8 cellular contexts compared by ENCODE assay signal in the genomic region with DNA sequence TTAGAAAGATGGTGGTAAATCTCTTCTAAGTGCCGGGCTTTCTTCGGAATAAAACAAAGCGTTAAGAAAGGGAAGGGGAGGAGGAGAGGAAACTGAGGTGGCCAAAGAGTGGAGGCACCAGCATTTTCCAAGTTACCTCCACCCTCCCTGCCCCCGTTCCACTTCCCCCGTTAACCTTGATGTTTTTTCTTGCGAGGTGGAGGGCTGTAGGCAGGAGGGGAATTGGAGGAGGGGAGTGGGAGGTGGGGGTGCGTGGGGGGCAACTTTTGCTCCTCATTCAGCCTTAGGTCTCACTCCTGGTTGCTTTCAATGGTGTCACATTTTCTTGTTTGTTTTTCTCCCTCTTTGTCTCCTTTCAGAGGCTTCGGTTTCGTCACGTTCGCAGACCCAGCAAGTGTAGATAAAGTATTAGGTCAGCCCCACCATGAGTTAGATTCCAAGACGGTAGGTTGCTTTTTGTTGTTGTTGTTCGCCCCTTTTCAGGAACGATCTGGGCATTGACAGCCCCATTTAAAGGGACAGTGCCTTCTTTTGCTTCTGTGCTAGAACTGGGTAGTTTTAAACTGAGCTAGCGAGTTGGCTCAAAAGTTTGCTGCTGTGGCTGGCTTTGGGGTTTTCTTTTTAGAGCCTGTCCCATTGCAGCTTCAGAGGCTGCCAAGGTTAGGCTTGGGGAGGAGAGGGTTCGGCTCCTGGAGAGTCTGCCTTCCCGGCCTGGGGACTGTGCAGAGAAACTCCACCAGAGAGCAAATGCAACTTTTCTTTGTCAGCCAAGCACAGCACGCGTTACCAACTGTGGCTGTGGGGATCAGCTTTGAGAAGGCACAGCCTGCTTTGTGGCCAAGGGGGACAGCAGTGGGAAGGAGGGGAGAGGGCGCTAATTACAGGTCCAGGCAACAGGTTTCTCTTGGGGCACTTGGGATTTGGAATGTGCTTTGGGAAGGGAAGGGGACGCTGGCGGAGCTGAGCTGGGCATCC. TPM values are rescaled to one million over a fixed set of nuclear protein-coding genes. Genes with fewer than 3 reads are reported as not detected.
DNase-seq lines count a peak whose midpoint lies in the region; ATAC-seq and TF ChIP-seq lines count a peak whose summit lies in the region.

No MANE protein-coding gene starts in this region.

- H3K9me3 Mint-ChIP-seq in activated naive CD8-positive, alpha-beta T cell (ENCODE audit: low read depth): no peaks in the 10 kb centered on the region
- H3K9me3 Mint-ChIP-seq in immature natural killer cell: no peaks in the 10 kb centered on the region
- H3K9me3 Mint-ChIP-seq in stimulated activated naive CD8-positive, alpha-beta T cell treated with anti-CD3 and anti-CD28 coated beads, Interleukin-15, amount 100 ng/mL, for 72 hours: no peaks in the 10 kb centered on the region

- DNase-seq in AG10803 (ENCODE audit: low read depth) (no peak), HAP-1 (ENCODE audit: low spot score in 2 of 2) (peak; percentile 35 to 42), immature natural killer cell (no peak), NCI-H2196 (lab: John Stamatoyannopoulos, UW; ENCODE audit: unreplicated experiment) (no peak), EL (no peak), LoVo (ENCODE audit: low spot score) (no peak)
- DNase-seq in stimulated activated naive CD8-positive, alpha-beta T cell treated with anti-CD3 and anti-CD28 coated beads, Interleukin-15, amount 100 ng/mL, for 72 hours: no peak

- H3K27me3 ChIP-seq in HAP-1 (ENCODE audit: low read depth): no peaks in the 10 kb centered on the region

- no peaks in the 10 kb centered on the region for H3K9me3 ChIP-seq in HAP-1

- in situ Hi-C loops in HAP-1 (cut with MboI; ENCODE audit: low sequenced_read_pairs): no loop called here

- H3K4me3 ChIP-seq in AG10803 (ENCODE audit: low read length) (peak overlapping the region; percentile 65), HAP-1 (peak overlapping the region; percentile 52)

- peak overlapping the region; percentile 90 for H3K27ac Mint-ChIP-seq in activated naive CD8-positive, alpha-beta T cell
- H3K27ac Mint-ChIP-seq in immature natural killer cell: peak overlapping the region in 5 of 6 donors; percentile 80 to 94 (median 86)
- H3K27ac Mint-ChIP-seq in stimulated activated naive CD8-positive, alpha-beta T cell treated with anti-CD3 and anti-CD28 coated beads, Interleukin-15, amount 100 ng/mL, for 72 hours: peak overlapping the region; percentile 83 to 96

- H3K4me1 ChIP-seq in HAP-1: peaks cover 28% of the 10 kb centered on the region

- H3K27me3 Mint-ChIP-seq in activated naive CD8-positive, alpha-beta T cell: no peaks in the 10 kb centered on the region
- peaks cover 0 to 12% (median 2%) of the 10 kb centered on the region in 3 donors for H3K27me3 Mint-ChIP-seq in immature natural killer cell (ENCODE audit: low read depth in 3 of 3)
- no peaks in the 10 kb centered on the region for H3K27me3 Mint-ChIP-seq in stimulated activated naive CD8-positive, alpha-beta T cell treated with anti-CD3 and anti-CD28 coated beads, Interleukin-15, amount 100 ng/mL, for 72 hours

- peaks cover 61% of the 10 kb centered on the region for H3K4me1 Mint-ChIP-seq in activated naive CD8-positive, alpha-beta T cell (ENCODE audit: low read depth)
- H3K4me1 Mint-ChIP-seq in immature natural killer cell: peaks cover 28 to 43% of the 10 kb centered on the region in 2 donors
- H3K4me1 Mint-ChIP-seq in stimulated activated naive CD8-positive, alpha-beta T cell treated with anti-CD3 and anti-CD28 coated beads, Interleukin-15, amount 100 ng/mL, for 72 hours: peaks cover 60% of the 10 kb centered on the region

- peaks cover 21% of the 10 kb centered on the region for H3K36me3 ChIP-seq in HAP-1 (replicated peaks)

- H3K36me3 Mint-ChIP-seq in activated naive CD8-positive, alpha-beta T cell: peaks cover 18% of the 10 kb centered on the region
- peaks cover 20 to 35% (median 30%) of the 10 kb centered on the region in 3 donors for H3K36me3 Mint-ChIP-seq in immature natural killer cell

- peak overlapping the region; percentile 87 for H3K4me3 Mint-ChIP-seq in activated naive CD8-positive, alpha-beta T cell
- peak overlapping the region; percentile 87 to 92 (median 89) for H3K4me3 Mint-ChIP-seq in immature natural killer cell
- peak overlapping the region; percentile 87 to 97 for H3K4me3 Mint-ChIP-seq in stimulated activated naive CD8-positive, alpha-beta T cell treated with anti-CD3 and anti-CD28 coated beads, Interleukin-15, amount 100 ng/mL, for 72 hours

- ATAC-seq in stimulated activated naive CD8-positive, alpha-beta T cell treated with anti-CD3 and anti-CD28 coated beads, Interleukin-15, amount 100 ng/mL, for 72 hours: no peak

- TF ChIP-seq CTCF in AG10803 (conservative IDR thresholded peaks at IDR 0.05; ENCODE audit: low read length): no peak

RNA-seq across cellular contexts. Expression of a gene that starts 1.9 kb away (rescaled TPM):
- 1 to 10 TPM in 2 of 3 donors, under 1 TPM in 1; 0.88 to 3.6 (median 2.4) TPM for polyA plus RNA-seq in immature natural killer cell

Comparison
In these comparisons a context has a peak if more than half of its experiments do, and no peak if none do; other contexts are left out.
1. DNase-seq: peak in HAP-1 (2 of 2); none in AG10803 (single experiment), immature natural killer cell (0 of 3), stimulated activated naive CD8-positive, alpha-beta T cell treated with anti-CD3 and anti-CD28 coated beads, Interleukin-15, amount 100 ng/mL, for 72 hours (0 of 2), NCI-H2196 (single experiment), EL (single experiment) and LoVo (single experiment).
2. Peak in every context shown above with its lines, with median percentiles within 50 percentile points of each other: H3K27ac Mint-ChIP-seq and H3K4me3 Mint-ChIP-seq.